Comparison of ENCODE assay signal across 17 cellular contexts in genomic region chr17:44193326-44194084, GRCh38. TPM values are rescaled to one million over a fixed set of nuclear protein-coding genes. Genes with fewer than 3 reads are reported as not detected.
A peak's percentile ranks its signal among the peaks of the same experiment; 100 is the strongest.
DNase-seq lines count a peak whose midpoint lies in the region; ATAC-seq and TF ChIP-seq lines count a peak whose summit lies in the region.
"Had no signal": no experiment of that assay in that cellular context is flagged by ENCODE, and none has a peak within 500 bp of the region (broad histone marks: within the 10 kb centered on the region; RNA-seq: fewer than 3 reads in every experiment).

No MANE protein-coding gene starts in this region.

- H3K27ac ChIP-seq in IMR-90 (ENCODE audit: insufficient read depth, low read length) (peak overlapping the region; percentile 24; the same call in 1 of the 2 replicates), epithelial cell of prostate (peak overlapping the region; percentile 46), skeletal muscle tissue (ENCODE audit: low read depth, low read length) (peak overlapping the region; percentile 7)

- DNase-seq in activated T-cell treated with anti-CD3 and anti-CD28 coated beads, Interleukin-2, amount 50 U/mL, for 24 hours, result no peak
- DNase-seq in activated T-cell treated with anti-CD3 and anti-CD28 coated beads, Interleukin-2, amount 50 U/mL, for 48 hours, result no peak
- DNase-seq in IMR-90 (no peak), epithelial cell of prostate (ENCODE audit: low read depth, low spot score) (no peak), NCI-H345 treated with DMSO at 0.1 percent for 48 hours (lab: John Stamatoyannopoulos, UW; ENCODE audit: unreplicated experiment) (no peak), GDM1 (lab: John Stamatoyannopoulos, UW) (no peak), mucosa of gallbladder (ENCODE audit: low spot score) (no peak)
- DNase-seq: activated CD4-positive, CD25-positive, alpha-beta regulatory T cell treated with anti-CD3 and anti-CD28 coated beads, Interleukin-2, amount 50 U/mL, for 72 hours; CD8-positive, alpha-beta T cell; cerebellar nuclear complex; NCI-H1436; NCI-H2227 treated with DMSO at 0.1 percent for 48 hours; Right ventricle myocardium superior had no signal

- H4K91ac ChIP-seq in IMR-90 (ENCODE audit: insufficient read depth, low read depth, low read length), result no peak overlapping the region

- no peaks in the 10 kb centered on the region for H3K27me3 Mint-ChIP-seq in activated T-cell treated with anti-CD3 and anti-CD28 coated beads, Interleukin-2, amount 50 U/mL, for 24 hours

- intact Hi-C loops in IMR-90 (cut with micrococcal nuclease), result no loop called here

- 100% methylated on average over 2 of the region's 14 CpGs; no CpG with 5 or more reads in 1 of the 2 experiments for WGBS in IMR-90 (ENCODE audit: extremely low coverage in 2 of 2, insufficient read length in 1 of 2), 2 experiments

- no peak overlapping the region for H2BK20ac ChIP-seq in IMR-90 (ENCODE audit: low read depth, low read length)

- H2BK120ac ChIP-seq in IMR-90 (ENCODE audit: low read depth, low read length), result no peak overlapping the region

- no peak for TF ChIP-seq RAD21 in IMR-90 (IDR thresholded peaks at IDR 0.05; ENCODE audit: low read length)

- H3K4me1 ChIP-seq in IMR-90 (ENCODE audit: control insufficient read depth, insufficient read depth, low read length) (peaks cover 5% of the 10 kb centered on the region; the same call in 1 of the 2 replicates), skeletal muscle tissue (ENCODE audit: control insufficient read depth in 3 of 3, insufficient read depth in 3 of 3, low read length in 3 of 3) (peaks cover 12 to 19% (median 13%) of the 10 kb centered on the region in 3 donors)

- H4K5ac ChIP-seq in IMR-90 (ENCODE audit: low read depth, low read length), result no peak overlapping the region

- H3K36me3 ChIP-seq in IMR-90 (ENCODE audit: control insufficient read depth, insufficient read depth, low read length) (peaks cover 70% of the 10 kb centered on the region), skeletal muscle tissue (ENCODE audit: control insufficient read depth in 3 of 3, insufficient read depth in 3 of 3, low read length in 3 of 3) (peaks cover 49 to 60% (median 56%) of the 10 kb centered on the region in 3 donors)

- H3K4ac ChIP-seq in IMR-90 (ENCODE audit: low read depth, low read length), result no peak overlapping the region

- dilution Hi-C loops in IMR-90 (cut with HindIII; ENCODE audit: low sequenced_read_pairs, unreplicated experiment), result no loop called here

- no peak overlapping the region for H3K56ac ChIP-seq in IMR-90 (ENCODE audit: extremely low read depth, insufficient read depth, low read length)

- CTCF ChIA-PET in IMR-90 (lab: Yijun Ruan, JAX), result no interaction called here

- no peaks in the 10 kb centered on the region for H3K9me1 ChIP-seq in IMR-90 (ENCODE audit: insufficient read depth, low read length)

- H3K4me1 Mint-ChIP-seq in activated T-cell treated with anti-CD3 and anti-CD28 coated beads, Interleukin-2, amount 50 U/mL, for 24 hours (ENCODE audit: low read depth), result peaks cover 24% of the 10 kb centered on the region

- H3K27me3 ChIP-seq in IMR-90 (ENCODE audit: control insufficient read depth, insufficient read depth, low read length), result no peaks in the 10 kb centered on the region
- no peaks in the 10 kb centered on the region for H3K27me3 ChIP-seq in skeletal muscle tissue (ENCODE audit: control insufficient read depth in 3 of 3, insufficient read depth in 3 of 3, low read length in 3 of 3)

- no peak overlapping the region for H3K4me2 ChIP-seq in IMR-90 (ENCODE audit: low read depth, low read length)

- H3K9ac ChIP-seq in IMR-90 (ENCODE audit: low read depth, low read length), result no peak overlapping the region
- H3K9ac ChIP-seq in skeletal muscle tissue (ENCODE audit: low read depth in 1 of 3, low read length in 3 of 3), result peak overlapping the region in 1 of 3 donors; percentile 25

- H3K9me3 ChIP-seq in IMR-90 (ENCODE audit: control insufficient read depth, insufficient read depth, low read length), result no peaks in the 10 kb centered on the region
- H3K9me3 ChIP-seq in skeletal muscle tissue (ENCODE audit: control insufficient read depth in 3 of 3, low read length in 3 of 3), result no peaks in the 10 kb centered on the region

- H2AK9ac ChIP-seq in IMR-90 (replicated peaks; ENCODE audit: low read depth, low read length, poor library complexity), result peak overlapping the region; percentile 40

- TF ChIP-seq POLR2A in IMR-90 (IDR thresholded peaks at IDR 0.05; ENCODE audit: low read depth, low read length), result no peak

- H3K79me1 ChIP-seq in IMR-90 (ENCODE audit: low read depth in 1 of 2, low read length in 2 of 2), result peaks cover 24 to 59% of the 10 kb centered on the region in 2 experiments

- no peaks in the 10 kb centered on the region for H4K20me1 ChIP-seq in IMR-90 (ENCODE audit: insufficient read depth, low read length)

- no peak overlapping the region for H3K18ac ChIP-seq in IMR-90 (ENCODE audit: low read depth, low read length)

- H2AFZ ChIP-seq in IMR-90 (replicated peaks; ENCODE audit: low read length, poor library complexity), result peak overlapping the region; percentile 5

- no peak overlapping the region for H2AK5ac ChIP-seq in IMR-90 (ENCODE audit: low read depth, low read length)

- H3K4me3 ChIP-seq in IMR-90 (ENCODE audit: insufficient read depth, low read depth, low read length), result no peak overlapping the region
- no peak overlapping the region for H3K4me3 ChIP-seq in skeletal muscle tissue (ENCODE audit: low read length in 3 of 3)

- H3K9me3 Mint-ChIP-seq in activated T-cell treated with anti-CD3 and anti-CD28 coated beads, Interleukin-2, amount 50 U/mL, for 24 hours, result no peaks in the 10 kb centered on the region
- H3K9me3 Mint-ChIP-seq: CD8-positive, alpha-beta T cell; T-helper 1 cell treated with Interleukin-12 subunit alpha and Interleukin-12 subunit beta and Interleukin-4 antibody, amounts not matched to agents 30 μg/mL and 1 μg/mL, for 36 hours had no signal

- H3K14ac ChIP-seq in IMR-90 (replicated peaks; ENCODE audit: low read depth, low read length), result no peak overlapping the region

- ATAC-seq in IMR-90 (ENCODE audit: low read depth), result no peak
- ATAC-seq: CD8-positive, alpha-beta T cell; left lobe of liver had no signal

- H2BK15ac ChIP-seq in IMR-90 (ENCODE audit: low read depth, low read length), result no peak overlapping the region

- H3K23ac ChIP-seq in IMR-90 (ENCODE audit: low read depth, low read length), result no peak overlapping the region

- no peak overlapping the region for H4K8ac ChIP-seq in IMR-90 (ENCODE audit: low read depth in 2 of 2, low read length in 2 of 2)

- H2BK5ac ChIP-seq in IMR-90 (ENCODE audit: low read depth, low read length, poor library complexity, severe bottlenecking), result peak overlapping the region; percentile 36

- H3K4me3 Mint-ChIP-seq in activated T-cell treated with anti-CD3 and anti-CD28 coated beads, Interleukin-2, amount 50 U/mL, for 24 hours, result no peak overlapping the region
- H3K4me3 Mint-ChIP-seq: CD8-positive, alpha-beta T cell; T-helper 1 cell treated with Interleukin-12 subunit alpha and Interleukin-12 subunit beta and Interleukin-4 antibody, amounts not matched to agents 30 μg/mL and 1 μg/mL, for 36 hours had no signal

- POLR2A ChIA-PET in IMR-90 (lab: Charles Lee; ENCODE audit: unreplicated experiment), result no interaction called here

- H3K36me3 Mint-ChIP-seq in activated T-cell treated with anti-CD3 and anti-CD28 coated beads, Interleukin-2, amount 50 U/mL, for 24 hours (ENCODE audit: low read depth), result peaks cover 90% of the 10 kb centered on the region

- in situ Hi-C loops in IMR-90 (cut with MboI; ENCODE audit: low sequenced_read_pairs), result no loop called here

- TF ChIP-seq CTCF in IMR-90 (conservative IDR thresholded peaks at IDR 0.05; ENCODE audit: low read depth, low read length), result no peak

- H3K27ac Mint-ChIP-seq in activated T-cell treated with anti-CD3 and anti-CD28 coated beads, Interleukin-2, amount 50 U/mL, for 24 hours, result peak overlapping the region; percentile 47
- H3K27ac Mint-ChIP-seq: CD8-positive, alpha-beta T cell; T-helper 1 cell treated with Interleukin-12 subunit alpha and Interleukin-12 subunit beta and Interleukin-4 antibody, amounts not matched to agents 30 μg/mL and 1 μg/mL, for 36 hours had no signal

- BruUV-seq in IMR-90 (replicated peaks; lab: Mats Ljungman, UMichigan), result no TSS peak

TF ChIP-seq in IMR-90, 13 proteins besides CTCF, POLR2A, EP300 and RAD21 (continues in another document):
- TF ChIP-seq, protein P1, sequence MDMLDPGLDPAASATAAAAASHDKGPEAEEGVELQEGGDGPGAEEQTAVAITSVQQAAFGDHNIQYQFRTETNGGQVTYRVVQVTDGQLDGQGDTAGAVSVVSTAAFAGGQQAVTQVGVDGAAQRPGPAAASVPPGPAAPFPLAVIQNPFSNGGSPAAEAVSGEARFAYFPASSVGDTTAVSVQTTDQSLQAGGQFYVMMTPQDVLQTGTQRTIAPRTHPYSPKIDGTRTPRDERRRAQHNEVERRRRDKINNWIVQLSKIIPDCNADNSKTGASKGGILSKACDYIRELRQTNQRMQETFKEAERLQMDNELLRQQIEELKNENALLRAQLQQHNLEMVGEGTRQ (IDR thresholded peaks at IDR 0.05; ENCODE audit: low read depth, low read length), result no peak

RNA-seq across cellular contexts. Expression of gene ATXN7L3, which starts 6.2 kb away (rescaled TPM):
- total RNA-seq in IMR-90 (2012; rRNA removed) (17.2 and 17.5 TPM in 2 replicates), skeletal muscle tissue (21.4 TPM), mucosa of gallbladder (77.0 TPM)
- polyA plus RNA-seq in IMR-90 (2012; rRNA removed), result 38.3 and 40.9 TPM in 2 replicates
- polyA plus RNA-seq in IMR-90 (2012; cell fraction: cytosol; rRNA removed), result 28.3 and 33.9 TPM in 2 replicates
- polyA plus RNA-seq in IMR-90 (2012; cell fraction: nucleus; rRNA removed; ENCODE audit: low replicate concordance), result 91.0 and 111 TPM in 2 replicates

RNA-seq across cellular contexts. Expression of gene TMUB2, which starts 6.7 kb away (rescaled TPM):
- total RNA-seq in IMR-90 (2012; rRNA removed) (16.5 and 17.8 TPM in 2 replicates), skeletal muscle tissue (24.0 TPM), mucosa of gallbladder (49.4 TPM)
- 42.5 and 43.6 TPM in 2 replicates for polyA plus RNA-seq in IMR-90 (2012; rRNA removed)
- polyA plus RNA-seq in IMR-90 (2012; cell fraction: cytosol; rRNA removed), result 20.7 and 37.7 TPM in 2 replicates
- 191 and 195 TPM in 2 replicates for polyA plus RNA-seq in IMR-90 (2012; cell fraction: nucleus; rRNA removed; ENCODE audit: low replicate concordance)

RNA-seq across cellular contexts. Expression of gene ASB16, which starts 23.0 kb away (rescaled TPM):
- not detected in 2 replicates for total RNA-seq in IMR-90 (2012; rRNA removed)
- polyA plus RNA-seq in IMR-90 (2012; rRNA removed), result 0.05 and 0.06 TPM in 2 replicates
- polyA plus RNA-seq in IMR-90 (2012; cell fraction: cytosol; rRNA removed), result 0.04 and 0.13 TPM in 2 replicates
- polyA plus RNA-seq in IMR-90 (2012; cell fraction: nucleus; rRNA removed; ENCODE audit: low replicate concordance), result 0.15 and 0.34 TPM in 2 replicates
- total RNA-seq in skeletal muscle tissue, result 4.7 TPM
- 0.58 TPM for total RNA-seq in mucosa of gallbladder
- total RNA-seq: CD8-positive, alpha-beta T cell; fibroblast of villous mesenchyme; left lobe of liver had no signal

RNA-seq across cellular contexts. Expression of gene UBTF, which starts 26.0 kb away (rescaled TPM):
- total RNA-seq in IMR-90 (2012; rRNA removed) (42.1 and 49.4 TPM in 2 replicates), skeletal muscle tissue (51.7 TPM), mucosa of gallbladder (95.6 TPM)
- polyA plus RNA-seq in IMR-90 (2012; rRNA removed), result 25.6 and 29.7 TPM in 2 replicates
- 13.0 and 21.5 TPM in 2 replicates for polyA plus RNA-seq in IMR-90 (2012; cell fraction: cytosol; rRNA removed)
- 19.8 and 33.5 TPM in 2 replicates for polyA plus RNA-seq in IMR-90 (2012; cell fraction: nucleus; rRNA removed; ENCODE audit: low replicate concordance)

RNA-seq across cellular contexts. Expression of gene HROB, which starts 51.8 kb away (rescaled TPM):
- total RNA-seq in IMR-90 (2012; rRNA removed) (2.8 and 3.2 TPM in 2 replicates), skeletal muscle tissue (1.0 TPM), mucosa of gallbladder (1.0 TPM)
- polyA plus RNA-seq in IMR-90 (2012; rRNA removed), result 4.0 and 4.4 TPM in 2 replicates
- polyA plus RNA-seq in IMR-90 (2012; cell fraction: cytosol; rRNA removed), result 1.8 TPM in 2 replicates
- polyA plus RNA-seq in IMR-90 (2012; cell fraction: nucleus; rRNA removed; ENCODE audit: low replicate concordance), result 6.9 and 8.0 TPM in 2 replicates
